Comparison of ENCODE assay signal across 29 cellular contexts in the genomic region with DNA sequence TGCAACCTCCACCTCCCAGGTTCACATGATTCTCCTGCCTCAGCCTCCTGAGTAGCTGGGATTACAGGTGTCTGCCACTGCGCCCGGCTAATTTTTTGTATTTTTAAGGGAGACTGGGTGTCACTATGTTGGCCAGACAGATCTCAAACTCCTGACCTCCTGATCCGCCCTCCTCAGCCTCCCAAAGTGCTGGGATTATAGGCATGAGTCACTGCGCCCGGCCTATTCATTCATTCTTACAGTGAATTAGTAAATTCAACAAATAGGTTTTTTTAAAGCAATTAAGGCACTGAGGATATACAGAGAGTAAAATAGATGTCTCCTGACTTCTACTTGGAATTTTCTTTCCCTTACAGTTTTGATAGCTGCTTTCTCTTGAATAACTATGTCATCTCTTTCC. TPM values are rescaled to one million over a fixed set of nuclear protein-coding genes. Genes with fewer than 3 reads are reported as not detected.
"Had no signal": no experiment of that assay in that cellular context is flagged by ENCODE, and none has a peak within 500 bp of the region (broad histone marks: within the 10 kb centered on the region; RNA-seq: fewer than 3 reads in every experiment).

No MANE protein-coding gene starts in this region.

- DNase-seq: activated CD4-positive, alpha-beta T cell treated with anti-CD3 and anti-CD28 coated beads for 4 hours; activated CD4-positive, alpha-beta T cell treated with anti-CD3 and anti-CD28 coated beads, Interleukin-2, amount 50 U/mL, for 48 hours; activated CD4-positive, CD25-positive, alpha-beta regulatory T cell; activated CD8-positive, alpha-beta memory T cell treated with anti-CD3 and anti-CD28 coated beads, Interleukin-2, amount 50 U/mL, for 48 hours; activated effector memory CD4-positive, alpha-beta T cell treated with Interleukin-2 at 50 U/mL for 16 hours; activated naive CD4-positive, alpha-beta T cell treated with anti-CD3 and anti-CD28 coated beads for 36 hours; activated T-cell treated with anti-CD3 and anti-CD28 coated beads, Interleukin-2, amount 50 U/mL, for 48 hours; anterior cingulate cortex; brain microvascular endothelial cell; dermis blood vessel endothelial cell; effector memory CD8-positive, alpha-beta T cell; gastrocnemius medialis; hippocampal formation; left ventricle myocardium superior; occipital lobe; stimulated activated CD4-positive, alpha-beta T cell treated with anti-CD3 and anti-CD28 coated beads, Interleukin-15, amount 100 ng/mL, for 24 hours; stomach; T-helper 1 cell; T-helper 9 cell had no signal

- H3K4me3 Mint-ChIP-seq: activated naive CD4-positive, alpha-beta T cell treated with anti-CD3 and anti-CD28 coated beads for 36 hours; effector memory CD8-positive, alpha-beta T cell; nephron; stimulated activated memory B cell treated with anti-CD40 and anti-IgM and Interleukin-4, amounts not matched to agents 10 μg/mL and 1 μg/mL and 100 μg/mL, for 72 hours had no signal

- ATAC-seq: effector memory CD8-positive, alpha-beta T cell; gastrocnemius medialis; left ventricle myocardium superior; sciatic nerve; stimulated activated memory B cell treated with anti-CD40 and anti-IgM and Interleukin-4, amounts not matched to agents 10 μg/mL and 1 μg/mL and 100 μg/mL, for 72 hours had no signal

- H3K27me3 ChIP-seq: brain microvascular endothelial cell, esophagus muscularis mucosa, gastrocnemius medialis, stomach, suprapubic skin, tibial nerve had no signal

- H3K9me3 ChIP-seq: esophagus muscularis mucosa, gastrocnemius medialis, stomach, suprapubic skin, tibial nerve had no signal

- H3K4me2 ChIP-seq: smooth muscle cell had no signal

- H3K9me3 Mint-ChIP-seq: activated naive CD4-positive, alpha-beta T cell treated with anti-CD3 and anti-CD28 coated beads for 36 hours; effector memory CD8-positive, alpha-beta T cell; nephron; stimulated activated memory B cell treated with anti-CD40 and anti-IgM and Interleukin-4, amounts not matched to agents 10 μg/mL and 1 μg/mL and 100 μg/mL, for 72 hours had no signal

- H3K4me3 ChIP-seq: esophagus muscularis mucosa, gastrocnemius medialis, smooth muscle cell, stomach, suprapubic skin, tibial nerve had no signal

- H3K27ac ChIP-seq: brain microvascular endothelial cell, esophagus muscularis mucosa, gastrocnemius medialis, stomach, suprapubic skin, tibial nerve had no signal

- H3K27me3 Mint-ChIP-seq: effector memory CD8-positive, alpha-beta T cell; stimulated activated memory B cell treated with anti-CD40 and anti-IgM and Interleukin-4, amounts not matched to agents 10 μg/mL and 1 μg/mL and 100 μg/mL, for 72 hours had no signal

- H3K27ac Mint-ChIP-seq: nephron; stimulated activated memory B cell treated with anti-CD40 and anti-IgM and Interleukin-4, amounts not matched to agents 10 μg/mL and 1 μg/mL and 100 μg/mL, for 72 hours had no signal

- FAIRE-seq: endothelial cell of umbilical vein, urothelium cell line had no signal

RNA-seq across cellular contexts. Expression of a gene that starts 46.9 kb away (rescaled TPM):
- total RNA-seq: activated CD8-positive, alpha-beta memory T cell treated with anti-CD3 and anti-CD28 coated beads for 36 hours; activated naive CD4-positive, alpha-beta T cell treated with anti-CD3 and anti-CD28 coated beads for 36 hours; endothelial cell of umbilical vein had no signal
